30 cellular contexts compared by ENCODE assay signal in the genomic region with DNA sequence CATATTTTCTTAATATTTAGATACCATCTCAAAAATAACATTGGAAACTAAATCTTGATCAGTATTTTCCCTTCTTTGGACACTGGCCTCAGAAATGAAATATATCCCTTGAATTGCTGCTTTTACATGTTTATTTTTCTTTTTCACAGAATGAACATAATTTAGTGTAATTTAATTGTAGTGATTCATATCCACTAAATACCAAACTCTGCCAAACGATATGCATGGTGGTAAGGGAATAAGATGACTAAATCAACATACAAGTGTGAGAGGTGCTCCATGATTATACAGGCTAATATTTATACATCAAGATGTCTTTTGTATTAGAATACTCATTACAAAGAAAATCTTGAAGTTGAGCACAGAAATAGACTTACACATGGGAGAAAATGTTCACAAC.
"Had no signal": no experiment of that assay in that cellular context is flagged by ENCODE, and none has a peak within 500 bp of the region (broad histone marks: within the 10 kb centered on the region; RNA-seq: fewer than 3 reads in every experiment).

No MANE protein-coding gene starts in this region.

- H3K9ac ChIP-seq: neural progenitor cell, parathyroid adenoma had no signal

- H3K36me3 ChIP-seq: esophagus muscularis mucosa, gastroesophageal sphincter, heart left ventricle, left lung, neural progenitor cell, right lobe of liver, stomach, thyroid gland, vagina had no signal

- H3K27ac ChIP-seq: epithelial cell of prostate, esophagus muscularis mucosa, foreskin keratinocyte, gastroesophageal sphincter, heart left ventricle, hepatocyte, left lung, neural progenitor cell, parathyroid adenoma, right lobe of liver, stomach, thyroid gland, vagina had no signal

- H3K27ac Mint-ChIP-seq: dendritic cell treated with granulocyte-macrophage colony-stimulating factor and Interleukin-4, amounts not matched to agents 40 ng/mL and 50 ng/mL, for 4 days; endodermal cell; naive thymus-derived CD4-positive, alpha-beta T cell; nephron; neural progenitor cell; progenitor cell of endocrine pancreas had no signal

- H2AFZ ChIP-seq: hepatocyte, neural progenitor cell, parathyroid adenoma had no signal

- H3K27me3 ChIP-seq: esophagus muscularis mucosa, foreskin keratinocyte, gastroesophageal sphincter, heart left ventricle, hepatocyte, left lung, neural progenitor cell, right lobe of liver, stomach, thyroid gland, vagina had no signal

- ATAC-seq: foreskin keratinocyte; gastroesophageal sphincter; heart left ventricle; left cardiac atrium; left lung; naive thymus-derived CD4-positive, alpha-beta T cell; right lobe of liver had no signal

- H3K36me3 Mint-ChIP-seq: naive thymus-derived CD4-positive, alpha-beta T cell had no signal

- H3K9me3 ChIP-seq: esophagus muscularis mucosa, gastroesophageal sphincter, heart left ventricle, left lung, right lobe of liver, stomach, thyroid gland, vagina had no signal

- H3K9me3 Mint-ChIP-seq: dendritic cell treated with granulocyte-macrophage colony-stimulating factor and Interleukin-4, amounts not matched to agents 40 ng/mL and 50 ng/mL, for 4 days; endodermal cell; nephron; neural progenitor cell had no signal

- H3K4me1 ChIP-seq: foreskin keratinocyte, heart left ventricle, left lung, parathyroid adenoma, right lobe of liver, thyroid gland, vagina had no signal

- FAIRE-seq: colon, islet of Langerhans, small intestine had no signal

- H3K4me3 Mint-ChIP-seq: dendritic cell treated with granulocyte-macrophage colony-stimulating factor and Interleukin-4, amounts not matched to agents 40 ng/mL and 50 ng/mL, for 4 days; endodermal cell; naive thymus-derived CD4-positive, alpha-beta T cell; nephron; neural progenitor cell had no signal

- H3K4me3 ChIP-seq: esophagus muscularis mucosa, gastroesophageal sphincter, heart left ventricle, hepatocyte, left lung, neural progenitor cell, right lobe of liver, stomach, thyroid gland, vagina had no signal

- H3K4me1 Mint-ChIP-seq: endodermal cell; naive thymus-derived CD4-positive, alpha-beta T cell had no signal

- H3K79me2 ChIP-seq: hepatocyte, parathyroid adenoma had no signal

- DNase-seq: effector CD8-positive, alpha-beta T cell; endodermal cell; foreskin keratinocyte; heart left ventricle; left cardiac atrium; left lung; mesenchymal stem cell; midbrain; naive thymus-derived CD4-positive, alpha-beta T cell; right lobe of liver; small intestine; stimulated activated CD4-positive, alpha-beta T cell treated with anti-CD3 and anti-CD28 coated beads, Interleukin-15, amount 100 ng/mL, for 24 hours; stimulated activated CD4-positive, alpha-beta T cell treated with anti-CD3 and anti-CD28 coated beads, Interleukin-4, amount 100 ng/mL, for 1 hour; stimulated activated CD8-positive, alpha-beta memory T cell treated with anti-CD3 and anti-CD28 coated beads, Interleukin-4, amount 100 ng/mL, for 48 hours; stimulated activated naive CD4-positive, alpha-beta T cell treated with Interleukin-2 at 50 U/mL for 16 hours; stomach; thyroid gland; trophoblast cell had no signal

- H3K27me3 Mint-ChIP-seq: dendritic cell treated with granulocyte-macrophage colony-stimulating factor and Interleukin-4, amounts not matched to agents 40 ng/mL and 50 ng/mL, for 4 days; naive thymus-derived CD4-positive, alpha-beta T cell; progenitor cell of endocrine pancreas had no signal

- H3K4me2 ChIP-seq: hepatocyte, neural progenitor cell had no signal
